20 cellular contexts compared by ENCODE assay signal in genomic region chr3:99213019-99213418, GRCh38.
"Had no signal": no experiment of that assay in that cellular context is flagged by ENCODE, and none has a peak within 500 bp of the region (broad histone marks: within the 10 kb centered on the region; RNA-seq: fewer than 3 reads in every experiment).

No MANE protein-coding gene starts in this region.

- DNase-seq: dermis blood vessel endothelial cell; effector memory CD4-positive, alpha-beta T cell; foreskin keratinocyte; glutamatergic neuron; heart right ventricle; hippocampal formation; left colon; left ventricle myocardium superior; lower lobe of right lung; naive thymus-derived CD8-positive, alpha-beta T cell; occipital lobe; pancreas; right cardiac atrium; sigmoid colon; stimulated activated naive B cell treated with anti-CD40 and anti-IgM and Interleukin-4, amounts not matched to agents 10 μg/mL and 1 μg/mL and 100 μg/mL, for 72 hours; upper lobe of left lung had no signal

- H3K9me3 ChIP-seq: esophagus muscularis mucosa, lower lobe of right lung, pancreas, upper lobe of left lung had no signal

- H3K27ac ChIP-seq: coronary artery, esophagus muscularis mucosa, foreskin keratinocyte, gastroesophageal sphincter, heart right ventricle, lower lobe of right lung, pancreas, sigmoid colon, tibial nerve, upper lobe of left lung had no signal

- ATAC-seq: foreskin keratinocyte; gastroesophageal sphincter; heart right ventricle; left colon; left ventricle myocardium superior; lower lobe of right lung; naive thymus-derived CD8-positive, alpha-beta T cell; pancreas; right cardiac atrium; stimulated activated naive B cell treated with anti-CD40 and anti-IgM and Interleukin-4, amounts not matched to agents 10 μg/mL and 1 μg/mL and 100 μg/mL, for 72 hours had no signal

- H3K27me3 ChIP-seq: esophagus muscularis mucosa, gastroesophageal sphincter, heart right ventricle, pancreas, sigmoid colon, tibial nerve, upper lobe of left lung had no signal

- H3K4me3 ChIP-seq: coronary artery, esophagus muscularis mucosa, gastroesophageal sphincter, heart right ventricle, lower lobe of right lung, pancreas, sigmoid colon, tibial nerve, upper lobe of left lung had no signal

- H3K36me3 ChIP-seq: esophagus muscularis mucosa, gastroesophageal sphincter, heart right ventricle, lower lobe of right lung, pancreas, sigmoid colon, tibial nerve, upper lobe of left lung had no signal

- H3K4me1 ChIP-seq: esophagus muscularis mucosa, foreskin keratinocyte, gastroesophageal sphincter, heart right ventricle, lower lobe of right lung, pancreas, sigmoid colon, tibial nerve, upper lobe of left lung had no signal
